In the genomic region with DNA sequence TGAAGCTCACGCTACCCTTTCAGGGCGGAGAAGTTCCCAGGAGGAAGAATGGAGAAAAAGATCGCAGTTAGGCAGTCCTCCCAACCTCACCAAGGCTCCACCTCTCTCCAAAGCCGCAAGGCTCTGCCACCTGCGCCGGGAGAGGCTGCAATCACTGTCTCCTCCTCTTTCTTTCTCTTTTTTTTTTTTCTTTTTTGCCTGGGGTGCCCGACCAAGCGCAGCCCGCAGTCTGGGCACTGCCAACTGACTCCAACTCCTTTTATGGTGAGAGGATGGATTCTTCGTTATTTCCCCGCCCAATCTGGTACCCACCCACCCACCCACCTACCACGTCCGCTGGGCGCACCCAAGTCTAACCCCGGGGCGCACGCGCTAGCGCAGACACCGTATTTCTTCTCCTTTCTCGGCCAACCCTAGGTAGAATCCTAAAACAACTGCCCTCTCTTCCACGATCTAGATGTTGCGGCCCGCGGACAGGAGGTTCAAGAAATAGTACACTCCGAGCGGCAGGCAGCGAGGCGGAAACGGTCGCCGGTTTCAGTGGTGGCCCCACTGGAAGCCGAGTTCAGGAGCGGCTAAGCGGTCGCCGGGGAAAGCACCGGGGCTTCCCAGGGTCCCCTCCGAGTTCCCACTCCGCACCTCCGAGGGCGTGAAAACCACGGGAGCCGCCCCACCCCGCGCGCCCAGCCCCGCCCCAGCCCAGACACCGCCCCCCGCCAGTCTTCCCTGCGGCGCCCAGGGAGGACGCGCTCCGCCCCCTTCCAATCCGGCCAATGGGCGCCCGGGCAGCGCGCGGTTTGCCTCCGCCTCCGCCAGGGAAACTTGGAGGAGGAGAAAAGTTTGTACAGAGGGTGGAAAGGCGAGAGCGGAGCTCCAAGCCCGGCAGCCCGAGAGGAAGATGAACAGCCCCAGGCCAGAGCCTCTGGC, we compare ENCODE assay signal across 8 cellular contexts. TPM values are rescaled to one million over a fixed set of nuclear protein-coding genes. Genes with fewer than 3 reads are reported as not detected.
A peak's percentile ranks its signal among the peaks of the same experiment; 100 is the strongest.
DNase-seq lines count a peak whose midpoint lies in the region.

A gene (plus strand): TSS at position 845 of the 927 bp plus-strand sequence. CDS start 1,079 bp downstream, outside the sequence.

- H3K27me3 Mint-ChIP-seq in activated naive CD4-positive, alpha-beta T cell treated with anti-CD3 and anti-CD28 coated beads for 36 hours (ENCODE audit: low read depth) = no peaks in the 10 kb centered on the region

- H3K36me3 Mint-ChIP-seq in activated naive CD4-positive, alpha-beta T cell treated with anti-CD3 and anti-CD28 coated beads for 36 hours (ENCODE audit: low read depth) = peaks cover 44% of the 10 kb centered on the region

- DNase-seq in EH (ENCODE audit: low read depth) = peak; percentile 90
- DNase-seq in GOT3 (lab: John Stamatoyannopoulos, UW) = peak; percentile 65
- peak; percentile 97 for DNase-seq in LHCN-M2 (ENCODE audit: low read depth)
- DNase-seq in SK-N-MC (ENCODE audit: low read depth, low spot score) = no peak
- peak; percentile 95 for DNase-seq in activated naive CD4-positive, alpha-beta T cell treated with anti-CD3 and anti-CD28 coated beads for 36 hours
- peak; percentile 92 for DNase-seq in germinal center (ENCODE audit: low spot score)
- peak; percentile 66 for DNase-seq in occipital lobe (lab: John Stamatoyannopoulos, UW)
- DNase-seq in superior temporal gyrus (ENCODE audit: extremely low spot score) = peak; percentile 40

- peak within 1 kb of the TSS; percentile 99 for H3K27ac Mint-ChIP-seq in activated naive CD4-positive, alpha-beta T cell treated with anti-CD3 and anti-CD28 coated beads for 36 hours

- peak within 1 kb of the TSS; percentile 89 for H3K4me3 Mint-ChIP-seq in activated naive CD4-positive, alpha-beta T cell treated with anti-CD3 and anti-CD28 coated beads for 36 hours

- no peaks in the 10 kb centered on the region for H3K9me3 Mint-ChIP-seq in activated naive CD4-positive, alpha-beta T cell treated with anti-CD3 and anti-CD28 coated beads for 36 hours

- intact Hi-C loops in activated naive CD4-positive, alpha-beta T cell treated with anti-CD3 and anti-CD28 coated beads for 36 hours (cut with micrococcal nuclease) = loop anchor here (1.0 to 5.0 kb wide), 11 partner anchors 9 to 1607 kb away; a partner anchor contains a TSS

- peak within 1 kb of the TSS; percentile 83 for H3K27ac ChIP-seq in SK-N-MC

- H3K9ac ChIP-seq in SK-N-MC (ENCODE audit: insufficient read length) = peak within 1 kb of the TSS; percentile 84

- CTCF ChIA-PET in activated naive CD4-positive, alpha-beta T cell treated with anti-CD3 and anti-CD28 coated beads for 36 hours (lab: Charles Lee) = interaction anchor here (1.0 kb wide), 1 partner anchor 59 kb away, joined by 4 read pairs; no protein-coding TSS in a partner anchor

- no peaks in the 10 kb centered on the region for H3K9me3 ChIP-seq in SK-N-MC (ENCODE audit: low read depth, low read length)

- H3K4me3 ChIP-seq in SK-N-MC = peak within 1 kb of the TSS; percentile 93

- peaks cover 41% of the 10 kb centered on the region for H3K4me1 Mint-ChIP-seq in activated naive CD4-positive, alpha-beta T cell treated with anti-CD3 and anti-CD28 coated beads for 36 hours (ENCODE audit: low read depth)

- H3K36me3 ChIP-seq in SK-N-MC (ENCODE audit: insufficient read depth, low read length) = no peaks in the 10 kb centered on the region; the same call in 1 of the 2 replicates

RNA-seq across cellular contexts. Expression of the gene that starts here (rescaled TPM):
- total RNA-seq in LHCN-M2 (2014; rRNA removed) = 51.9 and 62.8 TPM in 2 replicates
- 9.9 TPM for polyA plus RNA-seq in LHCN-M2 (2012)
- total RNA-seq in activated naive CD4-positive, alpha-beta T cell treated with anti-CD3 and anti-CD28 coated beads for 36 hours = 10 to 100 TPM; 83.8 to 86.3 TPM
- 3.3 TPM for total RNA-seq in occipital lobe

Comparison
In these comparisons a context has a peak if more than half of its experiments do, and no peak if none do; other contexts are left out.
1. RNA of the gene that starts here (total RNA-seq): 83.8 to 86.3 TPM in activated naive CD4-positive, alpha-beta T cell treated with anti-CD3 and anti-CD28 coated beads for 36 hours and 51.9 to 62.8 TPM in LHCN-M2; 3.3 TPM in occipital lobe (single experiment); every median in the first group is over 10 times any median in the second.